8 cellular contexts compared by ENCODE assay signal in the genomic region with DNA sequence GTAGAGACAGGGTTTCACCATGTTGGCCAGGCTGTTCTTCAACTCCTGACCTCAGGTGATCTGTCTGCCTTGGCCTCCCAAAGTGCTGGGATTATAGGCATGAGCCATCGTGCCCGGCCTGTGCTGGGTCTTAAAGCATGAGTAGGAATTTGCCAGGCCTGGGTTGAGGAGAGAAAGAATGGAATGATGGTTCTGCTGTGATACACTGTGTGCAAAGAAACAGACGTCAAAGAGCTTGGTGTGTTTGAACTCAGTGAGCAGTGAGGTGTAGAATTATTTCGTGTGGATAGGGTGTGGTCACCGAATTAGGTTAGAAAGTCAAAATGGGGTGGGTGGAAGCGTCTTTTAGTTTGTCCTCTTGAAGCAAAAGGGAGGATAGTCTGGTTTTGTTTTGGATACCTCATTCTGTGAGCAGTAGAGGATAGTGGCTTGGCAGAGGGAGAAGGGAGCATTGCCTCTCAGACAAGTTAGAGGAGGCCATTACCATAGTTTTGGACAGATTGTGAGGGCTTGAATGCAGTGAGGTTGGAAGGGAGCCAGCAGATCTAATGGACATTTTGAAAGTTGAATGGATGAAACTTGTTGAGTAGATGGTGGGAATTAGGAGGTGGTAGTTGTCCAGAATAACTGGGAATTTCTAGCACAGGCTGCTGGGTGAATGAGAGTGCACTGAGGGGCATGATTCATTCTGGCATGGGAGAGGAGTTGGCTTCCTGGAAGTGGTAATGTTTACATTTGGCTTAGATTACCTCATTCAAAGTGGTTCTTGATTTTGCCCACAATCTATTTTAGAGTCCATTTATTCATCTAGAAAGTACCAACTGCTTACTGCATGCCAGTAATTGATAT. TPM values are rescaled to one million over a fixed set of nuclear protein-coding genes. Genes with fewer than 3 reads are reported as not detected.
DNase-seq lines count a peak whose midpoint lies in the region; ATAC-seq and TF ChIP-seq lines count a peak whose summit lies in the region.

No MANE protein-coding gene starts in this region.

- H3K27ac Mint-ChIP-seq in osteocyte (ENCODE audit: unreplicated experiment), result peak overlapping the region; percentile 80

- peaks cover 77% of the 10 kb centered on the region for H3K4me1 Mint-ChIP-seq in osteocyte (ENCODE audit: unreplicated experiment)

- DNase-seq in AG04450 (ENCODE audit: low read depth, low spot score), result peak; percentile 56
- DNase-seq in SW480 (ENCODE audit: low spot score), result peak; percentile 66
- DNase-seq in dermis microvascular lymphatic vessel endothelial cell (ENCODE audit: low read depth in 2 of 2), result peak; percentile 71 to 95
- no peak for DNase-seq in osteocyte (ENCODE audit: extremely low spot score, unreplicated experiment)
- no peak for DNase-seq in occipital lobe (lab: John Stamatoyannopoulos, UW)

- TF ChIP-seq CTCF in AG04450 (IDR thresholded peaks at IDR 0.05; ENCODE audit: low read depth, low read length) (no peak), osteocyte (IDR thresholded peaks at IDR 0.05) (no peak)

- no peaks in the 10 kb centered on the region for H3K9me3 ChIP-seq in AG04450 (ENCODE audit: control insufficient read depth, insufficient read depth, low read length)

- peak; percentile 56 for ATAC-seq in GM18907 (IDR thresholded peaks at IDR 0.05; ENCODE audit: unreplicated experiment)
- peak; percentile 51 for ATAC-seq in HG03432 (IDR thresholded peaks at IDR 0.05; ENCODE audit: unreplicated experiment)
- no peak for ATAC-seq in HG03095 (IDR thresholded peaks at IDR 0.05; ENCODE audit: unreplicated experiment)

- H3K9me3 Mint-ChIP-seq in osteocyte (ENCODE audit: unreplicated experiment), result peaks cover 4% of the 10 kb centered on the region

- no peak overlapping the region for H3K4me3 Mint-ChIP-seq in osteocyte (ENCODE audit: unreplicated experiment)

- H3K27me3 ChIP-seq in AG04450 (ENCODE audit: control insufficient read depth, insufficient read depth, low read length), result no peaks in the 10 kb centered on the region

- CTCF ChIA-PET in AG04450 (lab: Charles Lee), result interaction anchor here (0.6 to 0.7 kb wide), 2 partner anchors 70 to 79 kb away, joined by 4 read pairs; no protein-coding TSS in a partner anchor

- no peaks in the 10 kb centered on the region for H3K27me3 Mint-ChIP-seq in osteocyte (ENCODE audit: unreplicated experiment)

- no peak overlapping the region for H3K4me3 ChIP-seq in AG04450 (ENCODE audit: low read depth, low read length)

- H3K36me3 Mint-ChIP-seq in osteocyte (ENCODE audit: unreplicated experiment), result no peaks in the 10 kb centered on the region

- H3K27ac ChIP-seq in AG04450 (ENCODE audit: low read depth, low read length), result peak overlapping the region; percentile 58

- POLR2A ChIA-PET in AG04450 (lab: Yijun Ruan, JAX), result no interaction called here

RNA-seq across cellular contexts. Expression of gene AKAP13, which starts 27.2 kb away (rescaled TPM):
- 15.5 and 21.9 TPM in 2 replicates for polyA plus RNA-seq in AG04450 (2011; rRNA removed)
- polyA minus RNA-seq in AG04450 (2011; rRNA and poly(A)+ RNA removed), result 94.0 and 97.6 TPM in 2 replicates
- total RNA-seq in dermis microvascular lymphatic vessel endothelial cell (54.7 and 56.3 TPM in 2 replicates), osteocyte (146 and 161 TPM in 2 replicates), occipital lobe (142 TPM)

Comparison
In these comparisons a context has a peak if more than half of its experiments do, and no peak if none do; other contexts are left out.
1. DNase-seq: peak in AG04450 (single experiment), SW480 (single experiment) and dermis microvascular lymphatic vessel endothelial cell (2 of 2); none in osteocyte (single experiment) and occipital lobe (single experiment).